20 cellular contexts compared by ENCODE assay signal in genomic region chr10:96252730-96253129, GRCh38. TPM values are rescaled to one million over a fixed set of nuclear protein-coding genes. Genes with fewer than 3 reads are reported as not detected.
DNase-seq lines count a peak whose midpoint lies in the region; ATAC-seq, FAIRE-seq and TF ChIP-seq lines count a peak whose summit lies in the region.
"Had no signal": no experiment of that assay in that cellular context is flagged by ENCODE, and none has a peak within 500 bp of the region (broad histone marks: within the 10 kb centered on the region; RNA-seq: fewer than 3 reads in every experiment).

No MANE protein-coding gene starts in this region.

- DNase-seq in HEK293T (ENCODE audit: extremely low spot score): no peak
- no peak for DNase-seq in WTC11 (ENCODE audit: low spot score)
- peak; percentile 42 for DNase-seq in mesendoderm
- no peak for DNase-seq in HuH-7.5 (ENCODE audit: low spot score)
- DNase-seq in putamen (ENCODE audit: low spot score): no peak
- no peak for DNase-seq in frontal cortex (ENCODE audit: low spot score in 2 of 2)
- DNase-seq: ACHN; DMS79; MG63; NCI-H1105; NCI-H2081; NCI-H2171 treated with DMSO at 0.1 percent for 48 hours; NK-92 treated with Interleukin-12 subunit alpha and Interleukin-12 subunit beta, amount 100 ng/mL, for 24 hours; Right ventricle myocardium superior had no signal

- WGBS in mesendoderm (ENCODE audit: extremely low coverage, insufficient coverage, low lambda C conversion rate): no CpG with 5 or more reads among the region's 5 CpGs

- H3K9ac ChIP-seq in mesendoderm (ENCODE audit: low read length): no peak overlapping the region

- no peak overlapping the region for H4K5ac ChIP-seq in mesendoderm (ENCODE audit: low read length)

- no peak overlapping the region for H2BK15ac ChIP-seq in mesendoderm (replicated peaks; ENCODE audit: low read depth)

- no peak for FAIRE-seq in frontal cortex (lab: Jason Lieb, UNC)
- FAIRE-seq: G401.6, HepG2 had no signal

- H3K4me2 ChIP-seq in mesendoderm (ENCODE audit: low read length): no peak overlapping the region

- no peaks in the 10 kb centered on the region for H3K4me1 ChIP-seq in mesendoderm (ENCODE audit: control insufficient read depth, low read depth, low read length)

- no peak overlapping the region for H3K56ac ChIP-seq in mesendoderm (ENCODE audit: low read length)

- no peak overlapping the region for H3K18ac ChIP-seq in mesendoderm (ENCODE audit: low read length)

- peak; percentile 21; the same call in 1 of the 2 replicates for ATAC-seq in WTC11
- ATAC-seq in HG03039 (IDR thresholded peaks at IDR 0.05; ENCODE audit: unreplicated experiment): no peak
- ATAC-seq: HepG2 had no signal

- no peaks in the 10 kb centered on the region for H3K79me1 ChIP-seq in mesendoderm (ENCODE audit: low read length)

- H3K4me3 ChIP-seq in mesendoderm (ENCODE audit: low read length): no peak overlapping the region
- H3K4me3 ChIP-seq: MG63 had no signal

- H3K27me3 Mint-ChIP-seq in WTC11 (ENCODE audit: low read depth): no peaks in the 10 kb centered on the region

- H3K4me3 Mint-ChIP-seq in WTC11: no peak overlapping the region
- H3K4me3 Mint-ChIP-seq: CD14-positive monocyte had no signal

- no peak overlapping the region for H3K4ac ChIP-seq in mesendoderm (ENCODE audit: low read depth, low read length)

- no peak overlapping the region for H3K27ac Mint-ChIP-seq in WTC11

- H3K79me2 ChIP-seq in mesendoderm (ENCODE audit: control insufficient read depth, insufficient read depth, low read length): no peaks in the 10 kb centered on the region

- H3K27ac ChIP-seq in mesendoderm (ENCODE audit: low read depth, low read length): no peak overlapping the region

- CTCF ChIA-PET in HEK293T (lab: Yijun Ruan, JAX): no interaction called here
- CTCF ChIA-PET in WTC11 (lab: Charles Lee): interaction anchor here (1.6 kb wide), 1 partner anchor 23 kb away, joined by 6 read pairs; no protein-coding TSS in a partner anchor

- H2BK5ac ChIP-seq in mesendoderm (ENCODE audit: low read length): no peak overlapping the region

- peaks cover 3% of the 10 kb centered on the region for H3K9me3 Mint-ChIP-seq in WTC11

- 0 out of 2 replicates have a peak, but pooled peaks cover 1% of the 10 kb centered on the region for H3K36me3 Mint-ChIP-seq in WTC11

- H3K23ac ChIP-seq in mesendoderm (ENCODE audit: low read length): no peak overlapping the region

- H4K8ac ChIP-seq in mesendoderm (ENCODE audit: low read depth, low read length): no peak overlapping the region

- peaks cover 27% of the 10 kb centered on the region for H3K4me1 Mint-ChIP-seq in WTC11

- H3K36me3 ChIP-seq in mesendoderm (ENCODE audit: control insufficient read depth, insufficient read depth, low read length): no peaks in the 10 kb centered on the region
- H3K36me3 ChIP-seq: MG63 had no signal

- TF ChIP-seq CTCF in WTC11 (IDR thresholded peaks at IDR 0.05): no peak

- H2BK120ac ChIP-seq in mesendoderm (ENCODE audit: low read depth, low read length): no peak overlapping the region

- POLR2A ChIA-PET in HEK293T (lab: Yijun Ruan, JAX): no interaction called here
- POLR2A ChIA-PET in WTC11 (lab: Charles Lee): no interaction called here

- no peaks in the 10 kb centered on the region for H3K27me3 ChIP-seq in mesendoderm (ENCODE audit: insufficient read depth, low read length, poor library complexity)
- H3K27me3 ChIP-seq: MG63 had no signal

- no peak overlapping the region for H2AK5ac ChIP-seq in mesendoderm (ENCODE audit: low read length)

TF ChIP-seq in HEK293T, 16 proteins besides CTCF, POLR2A, EP300 and RAD21:
- no peak for TF ChIP-seq L3MBTL2 (conservative IDR thresholded peaks at IDR 0.05)
- TF ChIP-seq PKNOX1 (IDR thresholded peaks at IDR 0.05): peak; percentile 52

TF ChIP-seq in WTC11, 78 proteins besides CTCF, POLR2A, EP300 and RAD21:
- TF ChIP-seq ZNF425 (CRISPR knock-in tag; conservative IDR thresholded peaks at IDR 0.05) (no peak), TEAD4 (CRISPR knock-in tag; IDR thresholded peaks at IDR 0.05) (no peak), PRRX2 (CRISPR knock-in tag; IDR thresholded peaks at IDR 0.05) (no peak), TP53 (CRISPR knock-in tag; IDR thresholded peaks at IDR 0.05) (no peak), RELA (CRISPR knock-in tag; IDR thresholded peaks at IDR 0.05; ENCODE audit: borderline replicate concordance) (no peak), ZSCAN18 (CRISPR knock-in tag; IDR thresholded peaks at IDR 0.05) (no peak), TEAD1 (CRISPR knock-in tag; IDR thresholded peaks at IDR 0.05) (no peak), ERG (CRISPR knock-in tag; IDR thresholded peaks at IDR 0.05) (no peak)

RNA-seq across cellular contexts. Expression of gene BLNK, which starts 18.6 kb away (rescaled TPM):
- total RNA-seq in WTC11 (2021) (not detected in 3 replicates), frontal cortex (0.41 TPM)
- not detected for polyA plus RNA-seq in mesendoderm (2013, experiment 1 of 2)
- not detected for polyA plus RNA-seq in mesendoderm (2013, experiment 2 of 2)
- total RNA-seq: HepG2, NCI-H460 had no signal
- polyA plus RNA-seq: HepG2 had no signal

RNA-seq across cellular contexts. Expression of gene DNTT, which starts 51.5 kb away (rescaled TPM):
- total RNA-seq in WTC11 (2021) (0.09 TPM in 1 of 3 replicates, not detected in the others), frontal cortex (not detected)
- 0.03 TPM for polyA plus RNA-seq in mesendoderm (2013, experiment 1 of 2)
- 0.03 TPM for polyA plus RNA-seq in mesendoderm (2013, experiment 2 of 2)
- total RNA-seq: H4, HepG2, NCI-H460, Right ventricle myocardium superior had no signal
- polyA plus RNA-seq: CD14-positive monocyte, HepG2 had no signal
